Comparison of ENCODE assay signal across 18 cellular contexts in the genomic region with DNA sequence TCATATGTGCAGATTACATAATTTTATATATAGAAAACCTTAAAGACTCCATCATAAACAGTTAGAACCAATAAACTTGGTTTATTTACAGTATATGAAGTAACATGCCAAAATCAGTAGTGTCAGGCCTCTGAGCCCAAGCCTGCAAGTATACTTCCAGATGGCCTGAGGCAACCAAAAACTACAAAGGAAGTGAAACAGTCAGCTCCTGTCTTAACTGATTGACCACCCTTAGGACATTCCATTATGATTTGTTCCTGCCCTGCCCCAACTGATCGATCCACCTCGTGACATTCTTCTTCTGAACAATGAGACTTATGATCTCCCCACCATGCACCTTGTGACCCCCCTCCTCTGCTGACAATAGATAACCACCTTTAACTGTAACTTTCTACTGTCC.
"Had no signal": no experiment of that assay in that cellular context is flagged by ENCODE, and none has a peak within 500 bp of the region (broad histone marks: within the 10 kb centered on the region; RNA-seq: fewer than 3 reads in every experiment).

No MANE protein-coding gene starts in this region.

- ATAC-seq: left lung; natural killer cell treated with Interleukin-12 subunit alpha and Interleukin-12 subunit beta and Interleukin-15 and Interleukin-18, amount 100 ng/mL, for 72 hours; pancreas; psoas muscle; WTC11 had no signal

- DNase-seq: activated gamma-delta T cell treated with Interleukin-2 at 50 U/mL for 16 hours; activated T-cell treated with anti-CD3 and anti-CD28 coated beads, Interleukin-2, amount 50 U/mL, for 1 hour; aorta; caudate nucleus; effector CD4-positive, alpha-beta T cell; immature natural killer cell; kidney glomerular epithelial cell; left lung; midbrain; pancreas; psoas muscle; stimulated activated CD4-positive, alpha-beta T cell treated with anti-CD3 and anti-CD28 coated beads, Interleukin-4, amount 100 ng/mL, for 24 hours; stimulated activated naive CD4-positive, alpha-beta T cell treated with Interleukin-2 at 50 U/mL for 16 hours had no signal

- H3K4me3 ChIP-seq: left lung, lung, pancreas, psoas muscle, right atrium auricular region, thoracic aorta had no signal
